In the genomic region with DNA sequence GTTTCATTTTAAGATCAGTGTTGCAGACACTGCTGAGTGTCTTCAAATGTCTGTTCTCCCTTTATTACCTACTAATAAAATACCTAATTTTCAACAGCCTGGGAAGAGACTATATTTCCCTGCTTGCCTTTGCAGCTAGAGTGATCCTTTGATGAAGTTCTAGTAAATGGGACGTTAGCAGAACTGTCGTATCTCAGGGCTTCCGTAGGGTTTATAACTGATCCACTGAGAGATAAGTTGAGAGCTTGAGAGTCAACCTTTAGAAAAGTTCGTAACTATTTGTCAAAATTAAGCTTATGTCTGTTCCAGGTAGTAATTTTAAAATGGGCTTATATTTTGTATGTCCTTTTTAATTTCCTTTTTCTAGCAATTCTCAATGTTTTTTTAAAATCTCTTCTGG, we compare ENCODE assay signal across 31 cellular contexts.
DNase-seq lines count a peak whose midpoint lies in the region; ATAC-seq and TF ChIP-seq lines count a peak whose summit lies in the region.
"Had no signal": no experiment of that assay in that cellular context is flagged by ENCODE, and none has a peak within 500 bp of the region (broad histone marks: within the 10 kb centered on the region; RNA-seq: fewer than 3 reads in every experiment).

No MANE protein-coding gene starts in this region.

- DNase-seq in activated T-cell treated with anti-CD3 and anti-CD28 coated beads, Interleukin-2, amount 50 U/mL, for 72 hours, result no peak
- no peak for DNase-seq in activated T-cell treated with anti-CD3 and anti-CD28 coated beads for 4 hours
- DNase-seq in CD8-positive, alpha-beta memory T cell, result no peak
- no peak for DNase-seq in natural killer cell treated with Interleukin-12 subunit alpha and Interleukin-12 subunit beta and Interleukin-15 and Interleukin-18, amount 100 ng/mL, for 72 hours (ENCODE audit: low spot score)
- no peak for DNase-seq in left ventricle myocardium inferior
- DNase-seq: ACHN; activated B cell treated with CpG ODN at 0.5 μM for 24 hours; BE2C; central memory CD4-positive, alpha-beta T cell; COR-L47; cortex of kidney; endodermal cell; glutamatergic neuron; left ventricle myocardium superior; MM.1S; NCI-H1105 treated with DMSO at 0.1 percent for 48 hours; NCI-H1930; NCI-H2171 treated with DMSO at 0.1 percent for 48 hours; NCI-H510A; right lobe of liver; SIG-M5; spleen; stimulated activated CD4-positive, alpha-beta T cell treated with anti-CD3 and anti-CD28 coated beads, Interleukin-2, amount 100 ng/mL, for 24 hours; stimulated activated CD8-positive, alpha-beta memory T cell treated with anti-CD3 and anti-CD28 coated beads, Interleukin-4, amount 100 ng/mL, for 48 hours; SW 1271; trophoblast cell had no signal

- peak overlapping the region; percentile 12 for H3K4me3 ChIP-seq in CD8-positive, alpha-beta memory T cell (ENCODE audit: low read length)
- H3K4me3 ChIP-seq in left ventricle myocardium inferior, result no peak overlapping the region
- H3K4me3 ChIP-seq: prostate gland, right lobe of liver, spleen had no signal

- H3K27ac ChIP-seq in CD8-positive, alpha-beta memory T cell (ENCODE audit: low read depth, low read length), result no peak overlapping the region
- no peak overlapping the region for H3K27ac ChIP-seq in left ventricle myocardium inferior (replicated peaks)
- H3K27ac ChIP-seq: KMS-11, prostate gland, right lobe of liver, spleen had no signal

- H3K4me1 Mint-ChIP-seq in activated T-cell treated with anti-CD3 and anti-CD28 coated beads, Interleukin-2, amount 50 U/mL, for 72 hours (ENCODE audit: low read depth), result peaks cover 93% of the 10 kb centered on the region
- H3K4me1 Mint-ChIP-seq in CD8-positive, alpha-beta memory T cell, result peaks cover 9 to 29% (median 16%) of the 10 kb centered on the region in 3 donors
- peaks cover 43% of the 10 kb centered on the region for H3K4me1 Mint-ChIP-seq in activated T-helper 17 cell treated with anti-CD3 and anti-CD28 coated beads, Interleukin-2, amount 50 U/mL, for 72 hours
- peaks cover 28 to 61% of the 10 kb centered on the region in 2 donors for H3K4me1 Mint-ChIP-seq in natural killer cell treated with Interleukin-12 subunit alpha and Interleukin-12 subunit beta and Interleukin-15 and Interleukin-18, amount 100 ng/mL, for 72 hours (ENCODE audit: low read depth in 2 of 2)

- peak overlapping the region; percentile 77 for H3K27ac Mint-ChIP-seq in activated T-cell treated with anti-CD3 and anti-CD28 coated beads, Interleukin-2, amount 50 U/mL, for 72 hours
- H3K27ac Mint-ChIP-seq in CD8-positive, alpha-beta memory T cell, result no peak overlapping the region
- peak overlapping the region; percentile 98 for H3K27ac Mint-ChIP-seq in activated T-helper 17 cell treated with anti-CD3 and anti-CD28 coated beads, Interleukin-2, amount 50 U/mL, for 72 hours
- H3K27ac Mint-ChIP-seq in natural killer cell treated with Interleukin-12 subunit alpha and Interleukin-12 subunit beta and Interleukin-15 and Interleukin-18, amount 100 ng/mL, for 72 hours, result no peak overlapping the region
- H3K27ac Mint-ChIP-seq: activated B cell treated with CpG ODN at 0.5 μM for 24 hours, endodermal cell had no signal

- CTCF ChIA-PET in CD8-positive, alpha-beta memory T cell (lab: Charles Lee), result no interaction called here

- peak overlapping the region; percentile 69 to 78 for H3K4me3 Mint-ChIP-seq in activated T-cell treated with anti-CD3 and anti-CD28 coated beads, Interleukin-2, amount 50 U/mL, for 72 hours
- no peak overlapping the region for H3K4me3 Mint-ChIP-seq in CD8-positive, alpha-beta memory T cell
- peak overlapping the region; percentile 67 for H3K4me3 Mint-ChIP-seq in activated T-helper 17 cell treated with anti-CD3 and anti-CD28 coated beads, Interleukin-2, amount 50 U/mL, for 72 hours
- H3K4me3 Mint-ChIP-seq in natural killer cell treated with Interleukin-12 subunit alpha and Interleukin-12 subunit beta and Interleukin-15 and Interleukin-18, amount 100 ng/mL, for 72 hours, result peak overlapping the region; percentile 59
- H3K4me3 Mint-ChIP-seq: activated B cell treated with CpG ODN at 0.5 μM for 24 hours, endodermal cell had no signal

- TF ChIP-seq CTCF in left ventricle myocardium inferior (IDR thresholded peaks at IDR 0.05; ENCODE audit: borderline replicate concordance), result no peak

- no peaks in the 10 kb centered on the region for H3K9me3 ChIP-seq in CD8-positive, alpha-beta memory T cell (ENCODE audit: low read length)
- no peaks in the 10 kb centered on the region for H3K9me3 ChIP-seq in left ventricle myocardium inferior (replicated peaks)
- H3K9me3 ChIP-seq: BE2C, prostate gland, right lobe of liver, spleen had no signal

- H3K36me3 Mint-ChIP-seq in activated T-cell treated with anti-CD3 and anti-CD28 coated beads, Interleukin-2, amount 50 U/mL, for 72 hours (ENCODE audit: insufficient read depth in 2 of 2), result no peaks in the 10 kb centered on the region
- H3K36me3 Mint-ChIP-seq in CD8-positive, alpha-beta memory T cell, result no peaks in the 10 kb centered on the region
- H3K36me3 Mint-ChIP-seq in activated T-helper 17 cell treated with anti-CD3 and anti-CD28 coated beads, Interleukin-2, amount 50 U/mL, for 72 hours (ENCODE audit: low read depth), result peaks cover 15% of the 10 kb centered on the region
- no peaks in the 10 kb centered on the region for H3K36me3 Mint-ChIP-seq in natural killer cell treated with Interleukin-12 subunit alpha and Interleukin-12 subunit beta and Interleukin-15 and Interleukin-18, amount 100 ng/mL, for 72 hours

- intact Hi-C loops in left ventricle myocardium inferior (cut with micrococcal nuclease), result no loop called here

- no peak for ATAC-seq in activated T-cell treated with anti-CD3 and anti-CD28 coated beads, Interleukin-2, amount 50 U/mL, for 72 hours (replicated peaks in 1 of 2)
- no peak for ATAC-seq in activated T-helper 17 cell treated with anti-CD3 and anti-CD28 coated beads, Interleukin-2, amount 50 U/mL, for 72 hours (replicated peaks)
- ATAC-seq in natural killer cell treated with Interleukin-12 subunit alpha and Interleukin-12 subunit beta and Interleukin-15 and Interleukin-18, amount 100 ng/mL, for 72 hours, result no peak
- no peak for ATAC-seq in HG02759 (IDR thresholded peaks at IDR 0.05; ENCODE audit: unreplicated experiment)
- no peak for ATAC-seq in HG03354 (IDR thresholded peaks at IDR 0.05; ENCODE audit: poor library complexity, severe bottlenecking, unreplicated experiment)
- ATAC-seq: left ventricle myocardium superior, right lobe of liver had no signal

- no peaks in the 10 kb centered on the region for H3K9me3 Mint-ChIP-seq in activated T-cell treated with anti-CD3 and anti-CD28 coated beads, Interleukin-2, amount 50 U/mL, for 72 hours
- no peaks in the 10 kb centered on the region for H3K9me3 Mint-ChIP-seq in CD8-positive, alpha-beta memory T cell
- H3K9me3 Mint-ChIP-seq in activated T-helper 17 cell treated with anti-CD3 and anti-CD28 coated beads, Interleukin-2, amount 50 U/mL, for 72 hours, result no peaks in the 10 kb centered on the region
- no peaks in the 10 kb centered on the region for H3K9me3 Mint-ChIP-seq in natural killer cell treated with Interleukin-12 subunit alpha and Interleukin-12 subunit beta and Interleukin-15 and Interleukin-18, amount 100 ng/mL, for 72 hours
- H3K9me3 Mint-ChIP-seq: activated B cell treated with CpG ODN at 0.5 μM for 24 hours, endodermal cell had no signal

- POLR2A ChIA-PET in CD8-positive, alpha-beta memory T cell (lab: Charles Lee), result no interaction called here

- no peaks in the 10 kb centered on the region for H3K36me3 ChIP-seq in CD8-positive, alpha-beta memory T cell (ENCODE audit: insufficient read depth, low read length)
- no peaks in the 10 kb centered on the region for H3K36me3 ChIP-seq in left ventricle myocardium inferior
- H3K36me3 ChIP-seq: BE2C, prostate gland, right lobe of liver, spleen had no signal

- no peaks in the 10 kb centered on the region for H3K27me3 Mint-ChIP-seq in activated T-cell treated with anti-CD3 and anti-CD28 coated beads, Interleukin-2, amount 50 U/mL, for 72 hours (ENCODE audit: low read depth)
- H3K27me3 Mint-ChIP-seq in CD8-positive, alpha-beta memory T cell, result peaks cover 0 to 4% of the 10 kb centered on the region in 2 donors
- no peaks in the 10 kb centered on the region for H3K27me3 Mint-ChIP-seq in activated T-helper 17 cell treated with anti-CD3 and anti-CD28 coated beads, Interleukin-2, amount 50 U/mL, for 72 hours
- H3K27me3 Mint-ChIP-seq in natural killer cell treated with Interleukin-12 subunit alpha and Interleukin-12 subunit beta and Interleukin-15 and Interleukin-18, amount 100 ng/mL, for 72 hours, result peaks cover 0 to 8% of the 10 kb centered on the region in 2 donors

- no peaks in the 10 kb centered on the region for H3K4me1 ChIP-seq in CD8-positive, alpha-beta memory T cell (ENCODE audit: insufficient read depth, low read length)
- H3K4me1 ChIP-seq in left ventricle myocardium inferior, result no peaks in the 10 kb centered on the region
- H3K4me1 ChIP-seq: BE2C, prostate gland, right lobe of liver had no signal

- no peaks in the 10 kb centered on the region for H3K27me3 ChIP-seq in CD8-positive, alpha-beta memory T cell (ENCODE audit: insufficient read depth, low read length, poor library complexity, severe bottlenecking)
- H3K27me3 ChIP-seq in left ventricle myocardium inferior (ENCODE audit: low read depth), result no peaks in the 10 kb centered on the region
- H3K27me3 ChIP-seq: BE2C, right lobe of liver, spleen had no signal

Comparison
In these comparisons a context has a peak if more than half of its experiments do, and no peak if none do; other contexts are left out.
1. H3K27ac Mint-ChIP-seq: peak in activated T-cell treated with anti-CD3 and anti-CD28 coated beads, Interleukin-2, amount 50 U/mL, for 72 hours (single experiment) and activated T-helper 17 cell treated with anti-CD3 and anti-CD28 coated beads, Interleukin-2, amount 50 U/mL, for 72 hours (single experiment); none in CD8-positive, alpha-beta memory T cell (0 of 8) and natural killer cell treated with Interleukin-12 subunit alpha and Interleukin-12 subunit beta and Interleukin-15 and Interleukin-18, amount 100 ng/mL, for 72 hours (0 of 2).
2. H3K4me3 Mint-ChIP-seq: peak in activated T-cell treated with anti-CD3 and anti-CD28 coated beads, Interleukin-2, amount 50 U/mL, for 72 hours (2 of 2), activated T-helper 17 cell treated with anti-CD3 and anti-CD28 coated beads, Interleukin-2, amount 50 U/mL, for 72 hours (single experiment) and natural killer cell treated with Interleukin-12 subunit alpha and Interleukin-12 subunit beta and Interleukin-15 and Interleukin-18, amount 100 ng/mL, for 72 hours (single experiment); none in CD8-positive, alpha-beta memory T cell (0 of 7).